Comparison of ENCODE assay signal across 8 cellular contexts in the genomic region with DNA sequence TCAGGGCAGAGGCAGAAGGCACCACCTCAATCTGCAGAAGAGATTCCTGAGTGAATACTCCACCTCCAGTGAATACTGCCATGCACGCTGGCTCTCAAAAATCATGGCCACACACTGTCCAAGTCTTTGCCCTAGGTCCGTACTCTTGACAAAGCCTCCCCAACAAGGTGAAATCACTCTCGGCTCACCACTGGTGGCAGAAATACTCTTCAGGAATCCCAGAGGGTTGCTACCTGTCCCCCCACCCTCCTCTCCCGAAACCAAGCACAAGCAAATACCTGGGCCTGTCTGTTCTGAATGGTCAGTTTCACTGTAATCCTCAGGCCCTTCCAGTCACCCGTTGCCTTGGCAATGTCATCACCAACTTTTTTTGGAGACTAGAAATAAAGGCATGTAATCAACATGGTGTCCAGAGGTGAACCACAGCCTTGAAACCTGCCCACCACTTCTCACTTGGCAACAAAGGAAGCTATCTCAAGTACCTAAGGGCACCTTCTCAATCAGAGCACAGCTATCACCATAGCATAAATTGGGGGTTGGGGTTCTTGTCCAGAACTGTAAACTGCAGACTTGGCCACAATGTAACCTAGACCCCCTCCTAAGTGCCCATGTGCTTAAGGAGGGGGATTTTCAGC. TPM values are rescaled to one million over a fixed set of nuclear protein-coding genes. Genes with fewer than 3 reads are reported as not detected.
DNase-seq lines count a peak whose midpoint lies in the region; ATAC-seq and TF ChIP-seq lines count a peak whose summit lies in the region.

No MANE protein-coding gene starts in this region.

- peak; percentile 26 for DNase-seq in activated naive CD4-positive, alpha-beta T cell treated with Interleukin-2 at 50 U/mL for 16 hours
- no peak for DNase-seq in activated naive CD4-positive, alpha-beta T cell (lab: John Stamatoyannopoulos, UW)
- DNase-seq in tibial nerve (ENCODE audit: low spot score in 2 of 2) (no peak), OCI-M1 (lab: John Stamatoyannopoulos, UW) (no peak), SKM-1 (lab: John Stamatoyannopoulos, UW; ENCODE audit: unreplicated experiment) (no peak), NCI-H2029 treated with DMSO at 0.1 percent for 48 hours (lab: John Stamatoyannopoulos, UW) (no peak)

- H3K36me3 Mint-ChIP-seq in activated T-helper 17 cell treated with anti-CD3 and anti-CD28 coated beads, Interleukin-2, amount 50 U/mL, for 72 hours (ENCODE audit: low read depth): peaks cover 78% of the 10 kb centered on the region

- no peak for TF ChIP-seq EP300 in tibial nerve (IDR thresholded peaks at IDR 0.05)

- H3K36me3 ChIP-seq in iPS-20b (ENCODE audit: insufficient read depth, low read depth, low read length) (peaks cover 64% of the 10 kb centered on the region), tibial nerve (peaks cover 0 to 63% (median 18%) of the 10 kb centered on the region in 3 donors)

- TF ChIP-seq POLR2A in tibial nerve (IDR thresholded peaks at IDR 0.05): no peak

- H3K27ac ChIP-seq in iPS-20b (ENCODE audit: low read length): peak overlapping the region; percentile 9
- peak overlapping the region; percentile 80 to 98 (median 92) for H3K27ac ChIP-seq in tibial nerve

- peak overlapping the region; percentile 96 for H3K4me3 Mint-ChIP-seq in activated T-helper 17 cell treated with anti-CD3 and anti-CD28 coated beads, Interleukin-2, amount 50 U/mL, for 72 hours

- TF ChIP-seq CTCF in tibial nerve (IDR thresholded peaks at IDR 0.05): no peak

- H3K4me1 Mint-ChIP-seq in activated T-helper 17 cell treated with anti-CD3 and anti-CD28 coated beads, Interleukin-2, amount 50 U/mL, for 72 hours: peaks cover 18% of the 10 kb centered on the region

- ATAC-seq in activated T-helper 17 cell treated with anti-CD3 and anti-CD28 coated beads, Interleukin-2, amount 50 U/mL, for 72 hours (replicated peaks): peak; percentile 4

- no peaks in the 10 kb centered on the region for H3K9me3 Mint-ChIP-seq in activated T-helper 17 cell treated with anti-CD3 and anti-CD28 coated beads, Interleukin-2, amount 50 U/mL, for 72 hours

- H3K27ac Mint-ChIP-seq in activated T-helper 17 cell treated with anti-CD3 and anti-CD28 coated beads, Interleukin-2, amount 50 U/mL, for 72 hours: peak overlapping the region; percentile 96

- 44 to 56% methylated on average over 5 of the region's 5 CpGs for WGBS in tibial nerve, 2 donors

- H3K9ac ChIP-seq in iPS-20b (ENCODE audit: low read depth, low read length): peak overlapping the region; percentile 99

- H3K4me3 ChIP-seq in iPS-20b (ENCODE audit: low read length) (peak overlapping the region; percentile 95), tibial nerve (peak overlapping the region; percentile 68 to 95 (median 86))

- H3K9me3 ChIP-seq in iPS-20b (ENCODE audit: insufficient read depth, low read depth, low read length) (peaks cover 1% of the 10 kb centered on the region; the same call in 1 of the 2 replicates), tibial nerve (no peaks in the 10 kb centered on the region)

- H3K4me1 ChIP-seq in iPS-20b (ENCODE audit: insufficient read depth, low read length): peaks cover 5% of the 10 kb centered on the region; the same call in 1 of the 2 replicates
- H3K4me1 ChIP-seq in tibial nerve: peaks cover 0 to 37% (median 19%) of the 10 kb centered on the region in 4 donors

- H3K27me3 ChIP-seq in iPS-20b (ENCODE audit: insufficient read depth, low read length) (no peaks in the 10 kb centered on the region), tibial nerve (no peaks in the 10 kb centered on the region)

- no peaks in the 10 kb centered on the region for H3K27me3 Mint-ChIP-seq in activated T-helper 17 cell treated with anti-CD3 and anti-CD28 coated beads, Interleukin-2, amount 50 U/mL, for 72 hours

RNA-seq across cellular contexts. Expression of a gene that starts 1.8 kb away (rescaled TPM):
- 1,000 to 10,000 TPM; 1,178 to 1,829 TPM for total RNA-seq in activated T-helper 17 cell treated with anti-CD3 and anti-CD28 coated beads, Interleukin-2, amount 50 U/mL, for 72 hours
- 1,000 to 10,000 TPM; 2,005 to 2,223 (median 2,119) TPM for total RNA-seq in tibial nerve

RNA-seq across cellular contexts. Expression of a gene that starts 1.9 kb away (rescaled TPM):
- total RNA-seq in activated T-helper 17 cell treated with anti-CD3 and anti-CD28 coated beads, Interleukin-2, amount 50 U/mL, for 72 hours: 10 to 100 TPM; 22.0 to 33.5 TPM
- 10 to 100 TPM; 18.8 to 44.1 (median 28.3) TPM for total RNA-seq in tibial nerve

RNA-seq across cellular contexts. Expression of a gene that starts 25.3 kb away (rescaled TPM):
- total RNA-seq in activated T-helper 17 cell treated with anti-CD3 and anti-CD28 coated beads, Interleukin-2, amount 50 U/mL, for 72 hours: 10 to 100 TPM; 10.1 to 11.3 TPM
- 10 to 100 TPM; 11.6 to 18.0 (median 13.0) TPM for total RNA-seq in tibial nerve

RNA-seq across cellular contexts. Expression of a gene that starts 52.5 kb away (rescaled TPM):
- total RNA-seq in activated T-helper 17 cell treated with anti-CD3 and anti-CD28 coated beads, Interleukin-2, amount 50 U/mL, for 72 hours: 1 to 10 TPM; 3.0 TPM
- total RNA-seq in tibial nerve: 10 to 100 TPM; 30.4 to 46.2 (median 31.7) TPM
